In the genomic region with DNA sequence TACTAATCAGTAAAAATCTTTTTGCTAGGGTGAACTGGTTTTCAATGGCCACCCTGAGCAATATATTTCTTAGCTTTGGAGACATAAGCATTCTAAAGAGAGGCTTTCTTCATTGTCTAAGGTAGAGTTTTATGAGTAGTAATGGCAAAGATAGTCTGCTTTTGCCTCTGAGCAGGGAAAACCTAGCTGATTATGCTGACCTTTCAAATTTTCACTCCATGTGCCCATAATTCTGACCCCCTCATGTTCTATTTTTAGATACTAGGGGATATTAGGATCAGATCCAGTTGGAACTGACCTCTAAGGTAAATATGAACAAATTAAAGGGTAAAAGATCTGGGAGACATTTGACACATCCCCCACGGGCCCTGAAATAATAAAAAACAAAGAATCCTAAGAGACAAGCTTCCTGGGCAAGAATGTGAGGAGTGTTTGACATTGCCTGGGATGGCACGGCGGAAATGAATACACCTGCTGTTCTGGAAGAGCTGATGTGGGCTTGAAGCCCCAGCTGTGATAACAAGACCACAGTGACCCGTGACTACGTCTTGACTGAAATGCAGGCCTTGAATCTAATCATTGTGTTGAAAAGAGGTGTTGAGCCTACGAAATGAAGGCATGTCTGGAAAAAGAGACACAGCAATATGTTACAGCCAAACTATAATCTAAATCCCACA, we compare ENCODE assay signal across 23 cellular contexts.
"Had no signal": no experiment of that assay in that cellular context is flagged by ENCODE, and none has a peak within 500 bp of the region (broad histone marks: within the 10 kb centered on the region; RNA-seq: fewer than 3 reads in every experiment).

No MANE protein-coding gene starts in this region.

- H3K4me1 ChIP-seq: Peyer's patch had no signal

- DNase-seq: activated B cell treated with CpG ODN at 0.5 μM for 24 hours; activated CD4-positive, alpha-beta memory T cell treated with anti-CD3 and anti-CD28 coated beads, Interleukin-2, amount 10 ng/mL, durations not matched to agents 7 days and 5 days; activated CD4-positive, alpha-beta T cell treated with anti-CD3 and anti-CD28 coated beads for 1 hour; activated CD4-positive, alpha-beta T cell treated with anti-CD3 and anti-CD28 coated beads, Interleukin-2, amount 50 U/mL, for 1 hour; activated gamma-delta T cell treated with Interleukin-2 at 50 U/mL for 16 hours; activated naive CD4-positive, alpha-beta T cell treated with anti-CD3 and anti-CD28 coated beads, Interleukin-2, amount 10 ng/mL, durations not matched to agents 7 days and 5 days; activated naive CD8-positive, alpha-beta T cell treated with anti-CD3 and anti-CD28 coated beads for 36 hours; activated T-cell treated with anti-CD3 and anti-CD28 coated beads for 4 hours; activated T-cell treated with anti-CD3 and anti-CD28 coated beads, Interleukin-2, amount 50 U/mL, for 72 hours; cerebellar nuclear complex; Kasumi-1; NCI-H1105 treated with DMSO at 0.1 percent for 48 hours; NCI-H1436 treated with DMSO at 0.1 percent for 48 hours; NCI-H187; NCI-H2081; NCI-H510A treated with DMSO at 0.1 percent for 48 hours; Peyer's patch; Right ventricle myocardium superior; T-helper 17 cell; T-helper 9 cell had no signal

- H3K27ac Mint-ChIP-seq: activated B cell treated with CpG ODN at 0.5 μM for 24 hours; activated CD4-positive, alpha-beta memory T cell treated with anti-CD3 and anti-CD28 coated beads, Interleukin-2, amount 10 ng/mL, durations not matched to agents 7 days and 5 days; activated naive CD4-positive, alpha-beta T cell treated with anti-CD3 and anti-CD28 coated beads, Interleukin-2, amount 10 ng/mL, durations not matched to agents 7 days and 5 days; activated naive CD8-positive, alpha-beta T cell treated with anti-CD3 and anti-CD28 coated beads for 36 hours; activated T-cell treated with anti-CD3 and anti-CD28 coated beads, Interleukin-2, amount 50 U/mL, for 72 hours; activated T-helper 2 cell treated with anti-CD3 and anti-CD28 coated beads, Interferon-gamma antibody, Interleukin-2, Interleukin-4, amounts not matched to agents 10 μg/mL and 5 μg/mL and 100 μg/mL, durations not matched to agents 14 hours and 24 hours and 36 hours; T-helper 17 cell had no signal

- H3K36me3 Mint-ChIP-seq: activated naive CD4-positive, alpha-beta T cell treated with anti-CD3 and anti-CD28 coated beads, Interleukin-2, amount 10 ng/mL, durations not matched to agents 7 days and 5 days; activated naive CD8-positive, alpha-beta T cell treated with anti-CD3 and anti-CD28 coated beads for 36 hours had no signal

- H3K4me1 Mint-ChIP-seq: activated B cell treated with CpG ODN at 0.5 μM for 24 hours; activated CD4-positive, alpha-beta memory T cell treated with anti-CD3 and anti-CD28 coated beads, Interleukin-2, amount 10 ng/mL, durations not matched to agents 7 days and 5 days; activated naive CD4-positive, alpha-beta T cell treated with anti-CD3 and anti-CD28 coated beads, Interleukin-2, amount 10 ng/mL, durations not matched to agents 7 days and 5 days; activated naive CD8-positive, alpha-beta T cell treated with anti-CD3 and anti-CD28 coated beads for 36 hours; T-helper 17 cell had no signal

- FAIRE-seq: TTC549 had no signal

- H3K9me3 ChIP-seq: Peyer's patch had no signal

- H3K9me3 Mint-ChIP-seq: activated naive CD4-positive, alpha-beta T cell treated with anti-CD3 and anti-CD28 coated beads, Interleukin-2, amount 10 ng/mL, durations not matched to agents 7 days and 5 days; activated naive CD8-positive, alpha-beta T cell treated with anti-CD3 and anti-CD28 coated beads for 36 hours; activated T-helper 2 cell treated with anti-CD3 and anti-CD28 coated beads, Interferon-gamma antibody, Interleukin-2, Interleukin-4, amounts not matched to agents 10 μg/mL and 5 μg/mL and 100 μg/mL, durations not matched to agents 14 hours and 24 hours and 36 hours had no signal

- H3K27me3 ChIP-seq: Peyer's patch had no signal

- H3K27ac ChIP-seq: Peyer's patch, RWPE1 had no signal

- H3K27me3 Mint-ChIP-seq: activated B cell treated with CpG ODN at 0.5 μM for 24 hours; activated CD4-positive, alpha-beta memory T cell treated with anti-CD3 and anti-CD28 coated beads, Interleukin-2, amount 10 ng/mL, durations not matched to agents 7 days and 5 days; activated naive CD4-positive, alpha-beta T cell treated with anti-CD3 and anti-CD28 coated beads, Interleukin-2, amount 10 ng/mL, durations not matched to agents 7 days and 5 days; activated naive CD8-positive, alpha-beta T cell treated with anti-CD3 and anti-CD28 coated beads for 36 hours; T-helper 17 cell had no signal

- H3K4me3 ChIP-seq: Peyer's patch had no signal

- ATAC-seq: activated T-cell treated with anti-CD3 and anti-CD28 coated beads, Interleukin-2, amount 50 U/mL, for 72 hours; T-helper 17 cell had no signal

- H3K4me3 Mint-ChIP-seq: activated B cell treated with CpG ODN at 0.5 μM for 24 hours; activated CD4-positive, alpha-beta memory T cell treated with anti-CD3 and anti-CD28 coated beads, Interleukin-2, amount 10 ng/mL, durations not matched to agents 7 days and 5 days; activated naive CD4-positive, alpha-beta T cell treated with anti-CD3 and anti-CD28 coated beads, Interleukin-2, amount 10 ng/mL, durations not matched to agents 7 days and 5 days; activated naive CD8-positive, alpha-beta T cell treated with anti-CD3 and anti-CD28 coated beads for 36 hours; activated T-cell treated with anti-CD3 and anti-CD28 coated beads, Interleukin-2, amount 50 U/mL, for 72 hours; T-helper 17 cell had no signal

- H3K36me3 ChIP-seq: Peyer's patch had no signal
